ENCODE assay signal across 8 cellular contexts in the genomic region with DNA sequence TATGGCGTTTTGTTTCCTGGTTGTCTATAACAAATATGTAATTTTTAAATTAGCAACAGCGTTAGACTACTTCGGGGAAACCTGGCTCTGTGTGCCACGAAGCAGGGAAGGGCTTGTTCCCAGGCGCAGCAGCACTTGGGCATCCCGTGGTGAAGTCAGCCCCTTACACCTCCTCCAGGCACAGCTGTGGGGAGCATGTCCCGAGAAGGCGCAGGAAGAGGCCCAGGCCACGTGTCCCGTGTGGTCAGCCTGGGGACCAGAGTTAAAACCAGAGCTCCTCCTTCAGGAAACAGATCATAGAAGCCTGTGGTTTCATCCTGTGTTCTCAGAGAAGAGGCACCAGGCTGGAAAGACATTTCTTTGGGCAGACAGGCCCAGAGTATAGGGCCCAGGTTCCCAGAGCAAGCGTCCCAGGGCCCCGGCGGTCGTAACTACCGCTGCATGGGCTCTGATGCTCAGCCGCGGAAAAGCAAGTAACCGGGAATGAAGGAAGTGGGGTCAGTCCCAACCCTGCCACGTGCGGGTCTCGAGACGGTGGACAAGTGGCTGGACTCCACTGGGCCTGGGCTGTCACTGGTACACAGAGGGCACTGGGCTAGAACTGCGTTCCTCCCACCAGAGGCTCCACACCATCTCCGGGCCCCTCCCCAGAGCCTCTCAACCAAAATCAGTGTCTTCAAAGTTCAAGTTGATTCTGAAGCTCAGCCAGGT. TPM values are rescaled to one million over a fixed set of nuclear protein-coding genes. Genes with fewer than 3 reads are reported as not detected.
DNase-seq lines count a peak whose midpoint lies in the region; ATAC-seq, FAIRE-seq and TF ChIP-seq lines count a peak whose summit lies in the region.

No MANE protein-coding gene starts in this region.

- no peaks in the 10 kb centered on the region for H3K9me3 Mint-ChIP-seq in activated CD4-positive, alpha-beta memory T cell treated with anti-CD3 and anti-CD28 coated beads, Interleukin-2, amount 10 ng/mL, durations not matched to agents 7 days and 5 days

- TF ChIP-seq POLR2A in heart left ventricle (IDR thresholded peaks at IDR 0.05) = no peak

- TF ChIP-seq CTCF in heart left ventricle (IDR thresholded peaks at IDR 0.05) = peak in 3 of 12 donors; percentile 26 to 34 (median 33)

- POLR2A ChIA-PET in activated CD4-positive, alpha-beta memory T cell treated with anti-CD3 and anti-CD28 coated beads, Interleukin-2, amount 10 ng/mL, durations not matched to agents 7 days and 5 days (lab: Charles Lee) = interaction anchor here (1.4 to 2.3 kb wide), 2 partner anchors 17 to 35 kb away, joined by 5 to 6 read pairs; no protein-coding TSS in a partner anchor

- H3K4me3 Mint-ChIP-seq in activated CD4-positive, alpha-beta memory T cell treated with anti-CD3 and anti-CD28 coated beads, Interleukin-2, amount 10 ng/mL, durations not matched to agents 7 days and 5 days = peak overlapping the region; percentile 10

- H3K4me1 ChIP-seq in heart left ventricle = peaks cover 0 to 37% (median 3%) of the 10 kb centered on the region in 12 donors

- DNase-seq in GM18507 (ENCODE audit: extremely low spot score, insufficient read length, low read depth) (no peak), HT-29 (ENCODE audit: low spot score) (peak; percentile 77), heart left ventricle (peak; percentile 70 to 82 (median 77)), smooth muscle cell of the brain vasculature (ENCODE audit: low read depth, low spot score) (peak; percentile 97), retina (no peak), NCI-H345 treated with DMSO at 0.1 percent for 48 hours (lab: John Stamatoyannopoulos, UW; ENCODE audit: unreplicated experiment) (no peak)
- peak; percentile 44 for DNase-seq in activated CD4-positive, alpha-beta memory T cell treated with anti-CD3 and anti-CD28 coated beads, Interleukin-2, amount 10 ng/mL, durations not matched to agents 7 days and 5 days

- H3K36me3 ChIP-seq in heart left ventricle = peaks cover 0 to 15% (median 0%) of the 10 kb centered on the region in 9 donors

- H3K27ac ChIP-seq in heart left ventricle = peak overlapping the region in 7 of 12 donors; percentile 31 to 85 (median 59)

- no peaks in the 10 kb centered on the region for H3K27me3 Mint-ChIP-seq in activated CD4-positive, alpha-beta memory T cell treated with anti-CD3 and anti-CD28 coated beads, Interleukin-2, amount 10 ng/mL, durations not matched to agents 7 days and 5 days

- ATAC-seq in heart left ventricle (peak; percentile 67 to 89 (median 82)), GM18498 (IDR thresholded peaks at IDR 0.05; ENCODE audit: unreplicated experiment) (no peak)

- intact Hi-C loops in heart left ventricle (cut with DNase I) = loop anchor here in 9 of 10 donors (2.0 to 10.0 kb wide), 6 partner anchors 63 to 106 kb away; a partner anchor contains a TSS

- 35 to 48% (median 45%) methylated on average over 22 to 24 of the region's 24 CpGs for WGBS in heart left ventricle, 4 donors

- peak; percentile 87 for FAIRE-seq in GM18507 (lab: Jason Lieb, UNC)

- peaks cover 16% of the 10 kb centered on the region for H3K36me3 Mint-ChIP-seq in activated CD4-positive, alpha-beta memory T cell treated with anti-CD3 and anti-CD28 coated beads, Interleukin-2, amount 10 ng/mL, durations not matched to agents 7 days and 5 days (ENCODE audit: low read depth)

- peak overlapping the region in 2 of 12 donors; percentile 15 to 32 for H3K4me3 ChIP-seq in heart left ventricle

- H3K27me3 ChIP-seq in heart left ventricle = no peaks in the 10 kb centered on the region

- H3K4me1 Mint-ChIP-seq in activated CD4-positive, alpha-beta memory T cell treated with anti-CD3 and anti-CD28 coated beads, Interleukin-2, amount 10 ng/mL, durations not matched to agents 7 days and 5 days = peaks cover 40% of the 10 kb centered on the region

- no peaks in the 10 kb centered on the region for H3K9me3 ChIP-seq in heart left ventricle

- H3K27ac Mint-ChIP-seq in activated CD4-positive, alpha-beta memory T cell treated with anti-CD3 and anti-CD28 coated beads, Interleukin-2, amount 10 ng/mL, durations not matched to agents 7 days and 5 days = peak overlapping the region; percentile 62

- CTCF ChIA-PET in activated CD4-positive, alpha-beta memory T cell treated with anti-CD3 and anti-CD28 coated beads, Interleukin-2, amount 10 ng/mL, durations not matched to agents 7 days and 5 days (lab: Charles Lee) = interaction anchor here (0.6 to 2.3 kb wide), 6 partner anchors 10 to 643 kb away, joined by 3 to 17 read pairs (median 4); a partner anchor contains a TSS

RNA-seq across cellular contexts. Expression of a gene that starts 7.1 kb away (rescaled TPM):
- 68.6 and 69.1 TPM in 2 replicates for total RNA-seq in HT-29 (2014; rRNA removed; shearing (Covaris generic))
- total RNA-seq in activated CD4-positive, alpha-beta memory T cell treated with anti-CD3 and anti-CD28 coated beads, Interleukin-2, amount 10 ng/mL, durations not matched to agents 7 days and 5 days = 10 to 100 TPM; 85.2 to 87.5 TPM
- 10 to 100 TPM in 8 of 9 donors, 1 to 10 TPM in 1; 9.8 to 18.4 (median 12.1) TPM for total RNA-seq in heart left ventricle
- 10 to 100 TPM; 18.9 to 23.7 TPM for polyA plus RNA-seq in heart left ventricle

RNA-seq across cellular contexts. Expression of a gene that starts 7.1 kb away (rescaled TPM):
- total RNA-seq in HT-29 (2014; rRNA removed; shearing (Covaris generic)) = 46.6 and 48.2 TPM in 2 replicates
- 10 to 100 TPM; 23.6 to 25.7 TPM for total RNA-seq in activated CD4-positive, alpha-beta memory T cell treated with anti-CD3 and anti-CD28 coated beads, Interleukin-2, amount 10 ng/mL, durations not matched to agents 7 days and 5 days
- 10 to 100 TPM; 14.2 to 22.3 (median 20.3) TPM for total RNA-seq in heart left ventricle
- polyA plus RNA-seq in heart left ventricle = 10 to 100 TPM; 18.8 to 31.5 TPM

RNA-seq across cellular contexts. Expression of a gene that starts 16.4 kb away (rescaled TPM):
- 89.2 and 103 TPM in 2 replicates for total RNA-seq in HT-29 (2014; rRNA removed; shearing (Covaris generic))
- 100 to 1,000 TPM; 120 to 136 TPM for total RNA-seq in activated CD4-positive, alpha-beta memory T cell treated with anti-CD3 and anti-CD28 coated beads, Interleukin-2, amount 10 ng/mL, durations not matched to agents 7 days and 5 days
- 10 to 100 TPM; 11.1 to 29.7 (median 19.3) TPM for total RNA-seq in heart left ventricle
- polyA plus RNA-seq in heart left ventricle = 10 to 100 TPM; 21.8 to 25.3 TPM

Comparison
In these comparisons a context has a peak if more than half of its experiments do, and no peak if none do; other contexts are left out.
1. DNase-seq: peak in HT-29 (single experiment), activated CD4-positive, alpha-beta memory T cell treated with anti-CD3 and anti-CD28 coated beads, Interleukin-2, amount 10 ng/mL, durations not matched to agents 7 days and 5 days (single experiment), heart left ventricle (5 of 5) and smooth muscle cell of the brain vasculature (single experiment); none in GM18507 (single experiment), retina (single experiment) and NCI-H345 treated with DMSO at 0.1 percent for 48 hours (single experiment).